In genomic region chr6:167420177-167420576, GRCh38 we compare ENCODE assay signal across 22 cellular contexts.
DNase-seq lines count a peak whose midpoint lies in the region; TF ChIP-seq lines count a peak whose summit lies in the region.
"Had no signal": no experiment of that assay in that cellular context is flagged by ENCODE, and none has a peak within 500 bp of the region (broad histone marks: within the 10 kb centered on the region; RNA-seq: fewer than 3 reads in every experiment).

No MANE protein-coding gene starts in this region.

- no peak overlapping the region for H2BK12ac ChIP-seq in H9 (ENCODE audit: insufficient read length, low read depth, low read length)

- H3K9ac ChIP-seq in H9 (ENCODE audit: extremely low read depth, insufficient read length, low read length) (no peak overlapping the region), mammary epithelial cell (ENCODE audit: insufficient read depth, low read length) (no peak overlapping the region)
- H3K9ac ChIP-seq: BLaER1 treated with 17β-estradiol and CSF1 and Interleukin-3, amounts not matched to agents 10 nM and 100 nM had no signal

- no peak overlapping the region for H2AK5ac ChIP-seq in H9 (ENCODE audit: insufficient read length, low read length)

- peak overlapping the region; percentile 27 to 43 (median 42); a peak in 1 of 7 replicates for H3K27ac Mint-ChIP-seq in H9
- peak overlapping the region; percentile 30 for H3K27ac Mint-ChIP-seq in nephron progenitor cell
- H3K27ac Mint-ChIP-seq: CD4-positive, alpha-beta memory T cell had no signal

- no peak for TF ChIP-seq EP300 in transverse colon (IDR thresholded peaks at IDR 0.05; ENCODE audit: low read depth)

- TF ChIP-seq CTCF in H9 (conservative IDR thresholded peaks at IDR 0.05) (no peak), coronary artery (IDR thresholded peaks at IDR 0.05) (no peak), nephron progenitor cell (IDR thresholded peaks at IDR 0.05) (no peak), transverse colon (IDR thresholded peaks at IDR 0.05) (no peak), mammary epithelial cell (conservative IDR thresholded peaks at IDR 0.05 in 1 of 2, IDR thresholded peaks at IDR 0.05 in 1 of 2; ENCODE audit: extremely low read depth in 1 of 2, insufficient read depth in 1 of 2, low read depth in 1 of 2, low read length in 2 of 2) (no peak)

- H3K4me3 Mint-ChIP-seq in H9 (no peak overlapping the region), nephron progenitor cell (no peak overlapping the region)
- H3K4me3 Mint-ChIP-seq: CD4-positive, alpha-beta memory T cell had no signal

- H3K79me2 ChIP-seq in H9 (ENCODE audit: insufficient read depth, low read length) = no peaks in the 10 kb centered on the region
- no peaks in the 10 kb centered on the region for H3K79me2 ChIP-seq in mammary epithelial cell (ENCODE audit: insufficient read depth, low read length)

- H3K4ac ChIP-seq in H9 (ENCODE audit: low read depth, low read length) = no peak overlapping the region

- H2BK120ac ChIP-seq in H9 (ENCODE audit: low read depth, low read length, poor library complexity, severe bottlenecking) = no peak overlapping the region

- H4K20me1 ChIP-seq in H9 (ENCODE audit: control insufficient read depth, insufficient read depth, insufficient read length) = no peaks in the 10 kb centered on the region
- H4K20me1 ChIP-seq in mammary epithelial cell (ENCODE audit: insufficient read depth, low read length) = no peaks in the 10 kb centered on the region
- H4K20me1 ChIP-seq: BLaER1 treated with 17β-estradiol and CSF1 and Interleukin-3, amounts not matched to agents 10 nM and 100 nM had no signal

- H4K5ac ChIP-seq in H9 (ENCODE audit: insufficient read length, low read depth, low read length) = no peak overlapping the region

- no peak overlapping the region for H3T11ph ChIP-seq in H9 (ENCODE audit: low read length)

- peak; percentile 42 for DNase-seq in H9
- peak; percentile 29 for DNase-seq in coronary artery (ENCODE audit: low spot score)
- DNase-seq in nephron progenitor cell = no peak
- DNase-seq in transverse colon = no peak
- no peak for DNase-seq in NCI-H146 (lab: John Stamatoyannopoulos, UW)
- DNase-seq in mammary epithelial cell = no peak
- DNase-seq in stimulated activated naive CD4-positive, alpha-beta T cell treated with Interleukin-2 at 50 U/mL for 16 hours (lab: John Stamatoyannopoulos, UW) = no peak
- DNase-seq: AML-193; CD4-positive, alpha-beta memory T cell; COR-L47; KBM-7; MV-4-11; NCI-H1105 treated with DMSO at 0.1 percent for 48 hours; NCI-H2029; NCI-H446 treated with DMSO at 0.1 percent for 48 hours; NCI-H526; NK-92 treated with Interleukin-12 subunit alpha and Interleukin-12 subunit beta, amount 100 ng/mL, for 24 hours; PC-3; RPMI8226; SHP77 had no signal

- H3K9me3 Mint-ChIP-seq in H9 = peaks cover 0 to 2% of the 10 kb centered on the region in 2 experiments; a peak in 3 of 5 replicates
- H3K9me3 Mint-ChIP-seq in nephron progenitor cell = peaks cover 12% of the 10 kb centered on the region
- H3K9me3 Mint-ChIP-seq: CD4-positive, alpha-beta memory T cell had no signal

- intact Hi-C loops in transverse colon (cut with DNase I; ENCODE audit: low total_unique reads) (no loop called here), mammary epithelial cell (cut with micrococcal nuclease) (no loop called here)

- no peak overlapping the region for H3K4me3 ChIP-seq in coronary artery
- no peak overlapping the region for H3K4me3 ChIP-seq in transverse colon
- no peak overlapping the region for H3K4me3 ChIP-seq in mammary epithelial cell (replicated peaks in 1 of 3; ENCODE audit: insufficient read depth in 1 of 3, low read depth in 2 of 3, low read length in 3 of 3)
- H3K4me3 ChIP-seq: A549; BLaER1 treated with 17β-estradiol and CSF1 and Interleukin-3, amounts not matched to agents 10 nM and 100 nM had no signal

- H3K27me3 ChIP-seq in H9 (ENCODE audit: insufficient read depth, low read length) = no peaks in the 10 kb centered on the region
- peaks cover 4% of the 10 kb centered on the region for H3K27me3 ChIP-seq in transverse colon
- no peaks in the 10 kb centered on the region for H3K27me3 ChIP-seq in mammary epithelial cell (ENCODE audit: insufficient read depth, low read length)
- H3K27me3 ChIP-seq: BLaER1 treated with 17β-estradiol and CSF1 and Interleukin-3, amounts not matched to agents 10 nM and 100 nM had no signal

- no peak overlapping the region for H4K8ac ChIP-seq in H9 (replicated peaks; ENCODE audit: insufficient read length, low read depth, low read length)

- no peak overlapping the region for H3K27ac ChIP-seq in H9 (ENCODE audit: insufficient read length, low read depth, low read length)
- H3K27ac ChIP-seq in coronary artery = no peak overlapping the region
- H3K27ac ChIP-seq in transverse colon = peak overlapping the region; percentile 80 to 90 (median 85)
- no peak overlapping the region for H3K27ac ChIP-seq in mammary epithelial cell (ENCODE audit: insufficient read depth, low read depth, low read length)
- H3K27ac ChIP-seq: A549; BLaER1 treated with 17β-estradiol and CSF1 and Interleukin-3, amounts not matched to agents 10 nM and 100 nM had no signal

- BruUV-seq in mammary epithelial cell (replicated peaks; lab: Mats Ljungman, UMichigan) = no TSS peak

- no peak for TF ChIP-seq POLR2A in transverse colon (IDR thresholded peaks at IDR 0.05)

- H3K9me3 ChIP-seq in H9 (ENCODE audit: control insufficient read depth, low read depth, low read length) = no peaks in the 10 kb centered on the region
- H3K9me3 ChIP-seq in transverse colon = no peaks in the 10 kb centered on the region
- peaks cover 4% of the 10 kb centered on the region for H3K9me3 ChIP-seq in mammary epithelial cell (replicated peaks; ENCODE audit: insufficient read depth, low read length)
- H3K9me3 ChIP-seq: A549 had no signal

- dilution Hi-C loops in mammary epithelial cell (cut with HindIII; ENCODE audit: low sequenced_read_pairs) = no loop called here

- H3K36me3 Mint-ChIP-seq in H9 (ENCODE audit: insufficient read depth in 1 of 3, low read depth in 3 of 3) = no peaks in the 10 kb centered on the region
- H3K36me3 Mint-ChIP-seq in nephron progenitor cell (ENCODE audit: low read depth) = peaks cover 4% of the 10 kb centered on the region
- H3K36me3 Mint-ChIP-seq: CD4-positive, alpha-beta memory T cell had no signal

- H3K4me1 Mint-ChIP-seq in H9 (peaks cover 18 to 22% of the 10 kb centered on the region in 2 experiments), nephron progenitor cell (peaks cover 31% of the 10 kb centered on the region)
- H3K4me1 Mint-ChIP-seq: CD4-positive, alpha-beta memory T cell had no signal

- no peaks in the 10 kb centered on the region for H3K27me3 Mint-ChIP-seq in H9 (ENCODE audit: low read depth)
- peaks cover 8% of the 10 kb centered on the region for H3K27me3 Mint-ChIP-seq in nephron progenitor cell (ENCODE audit: low read depth, poor library complexity)

- no peak overlapping the region for H2BK5ac ChIP-seq in H9 (ENCODE audit: insufficient read length, low read length)

- WGBS in H9 (ENCODE audit: extremely low coverage, insufficient read length, low lambda C conversion rate) = no CpG with 5 or more reads among the region's 12 CpGs
- WGBS in transverse colon (ENCODE audit: low coverage in 1 of 2), 2 donors = 89 to 100% methylated on average over 1 to 12 of the region's 12 CpGs
- WGBS in mammary epithelial cell (ENCODE audit: low coverage, missing lambda C conversion rate) = 72% methylated on average over 12 of the region's 12 CpGs

- H3K23ac ChIP-seq in H9 (ENCODE audit: insufficient read length, low read depth, low read length) = no peak overlapping the region

- peak overlapping the region; percentile 84 for H3K56ac ChIP-seq in H9 (ENCODE audit: insufficient read length, low read depth, low read length)

- no peak overlapping the region for H2BK20ac ChIP-seq in H9 (ENCODE audit: low read depth, low read length, poor library complexity, severe bottlenecking)

- peaks cover 3% of the 10 kb centered on the region; the same call in 1 of the 2 replicates for H3K4me1 ChIP-seq in H9 (ENCODE audit: insufficient read depth, low read length)
- H3K4me1 ChIP-seq in transverse colon = peaks cover 0 to 4% (median 0%) of the 10 kb centered on the region in 4 donors
- H3K4me1 ChIP-seq in mammary epithelial cell (ENCODE audit: insufficient read depth, low read length) = no peaks in the 10 kb centered on the region
- H3K4me1 ChIP-seq: A549; BLaER1 treated with 17β-estradiol and CSF1 and Interleukin-3, amounts not matched to agents 10 nM and 100 nM had no signal

- no peak overlapping the region for H2BK15ac ChIP-seq in H9 (ENCODE audit: low read depth, low read length)

- H4K91ac ChIP-seq in H9 (ENCODE audit: insufficient read length, low read depth, low read length) = no peak overlapping the region

- in situ Hi-C loops in transverse colon (cut with MboI; ENCODE audit: low pct_ligation_motif_present in 1 of 4, low pct_unique_long_range_greater_than_20kb in 1 of 4, low sequenced_read_pairs in 3 of 4) (no loop called here), mammary epithelial cell (cut with MboI; ENCODE audit: low sequenced_read_pairs in 2 of 2) (no loop called here)

- CTCF ChIA-PET in mammary epithelial cell (lab: Charles Lee; ENCODE audit: low non-redundant PET) = no interaction called here

- H3K14ac ChIP-seq in H9 (ENCODE audit: insufficient read depth, low read length) = peak overlapping the region; percentile 75; the same call in 1 of the 2 replicates

- H3K23me2 ChIP-seq in H9 (ENCODE audit: insufficient read length, low read depth, low read length, poor library complexity, severe bottlenecking) = no peaks in the 10 kb centered on the region

- H3K18ac ChIP-seq in H9 (ENCODE audit: insufficient read length, low read depth, low read length) = no peak overlapping the region

- no peak overlapping the region for H3K4me2 ChIP-seq in H9 (ENCODE audit: insufficient read depth, insufficient read length, low read length)
- H3K4me2 ChIP-seq in mammary epithelial cell (ENCODE audit: insufficient read depth, low read depth, low read length) = no peak overlapping the region
- H3K4me2 ChIP-seq: A549; BLaER1 treated with 17β-estradiol and CSF1 and Interleukin-3, amounts not matched to agents 10 nM and 100 nM had no signal

- H3K36me3 ChIP-seq in transverse colon (no peaks in the 10 kb centered on the region), mammary epithelial cell (ENCODE audit: insufficient read depth, low read length) (no peaks in the 10 kb centered on the region)
- H3K36me3 ChIP-seq: BLaER1 treated with 17β-estradiol and CSF1 and Interleukin-3, amounts not matched to agents 10 nM and 100 nM had no signal

- no peaks in the 10 kb centered on the region for H3K79me1 ChIP-seq in H9 (ENCODE audit: insufficient read depth, low read depth, low read length, poor library complexity, severe bottlenecking)

- H2AFZ ChIP-seq in H9 (ENCODE audit: low read length) (no peak overlapping the region), mammary epithelial cell (ENCODE audit: low read depth, low read length) (no peak overlapping the region)

Comparison
In these comparisons a context has a peak if more than half of its experiments do, and no peak if none do; other contexts are left out.
1. DNase-seq: peak in H9 (single experiment) and coronary artery (single experiment); none in nephron progenitor cell (single experiment), transverse colon (single experiment), NCI-H146 (single experiment), mammary epithelial cell (single experiment) and stimulated activated naive CD4-positive, alpha-beta T cell treated with Interleukin-2 at 50 U/mL for 16 hours (single experiment).
2. H3K27ac ChIP-seq: peak in transverse colon (4 of 4); none in H9 (single experiment), coronary artery (0 of 2) and mammary epithelial cell (single experiment).